16 cellular contexts compared by ENCODE assay signal in the genomic region with DNA sequence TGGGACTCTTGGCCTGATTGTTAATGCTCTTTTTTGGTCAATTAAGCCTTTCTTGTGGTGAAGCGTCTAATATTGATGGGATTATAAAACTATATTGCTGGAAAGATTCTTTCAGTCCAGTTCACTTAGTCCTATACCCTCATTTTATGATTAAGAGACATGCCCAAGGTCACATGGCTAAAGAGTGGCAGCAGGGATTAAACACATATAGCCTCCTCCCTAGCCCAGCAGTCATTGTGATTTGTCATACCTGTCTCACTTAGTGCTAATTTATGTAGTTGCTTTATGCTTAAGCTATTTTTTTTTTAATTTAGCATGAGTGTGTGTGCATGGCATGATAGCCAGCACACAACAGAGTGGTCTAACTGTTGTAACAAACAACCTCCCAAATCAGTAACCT. TPM values are rescaled to one million over a fixed set of nuclear protein-coding genes. Genes with fewer than 3 reads are reported as not detected.
A peak's percentile ranks its signal among the peaks of the same experiment; 100 is the strongest.
DNase-seq lines count a peak whose midpoint lies in the region; ATAC-seq and TF ChIP-seq lines count a peak whose summit lies in the region.
"Had no signal": no experiment of that assay in that cellular context is flagged by ENCODE, and none has a peak within 500 bp of the region (broad histone marks: within the 10 kb centered on the region; RNA-seq: fewer than 3 reads in every experiment).

No MANE protein-coding gene starts in this region.

- DNase-seq in activated naive CD4-positive, alpha-beta T cell treated with anti-CD3 and anti-CD28 coated beads, Interleukin-2, amount 50 U/mL, for 72 hours (ENCODE audit: low spot score in 2 of 2), result no peak
- no peak for DNase-seq in activated naive CD4-positive, alpha-beta T cell (lab: John Stamatoyannopoulos, UW)
- peak; percentile 65 for DNase-seq in epithelial cell of esophagus (ENCODE audit: low read depth)
- no peak for DNase-seq in stimulated activated effector memory CD8-positive, alpha-beta T cell treated with anti-CD3 and anti-CD28 coated beads, Interleukin-12 subunit alpha, Interleukin-12 subunit beta, amount 100 ng/mL, for 72 hours (ENCODE audit: low spot score in 2 of 2)
- no peak for DNase-seq in SW 1271 (lab: John Stamatoyannopoulos, UW)
- no peak for DNase-seq in SKM-1 treated with dmso at 0.1 percent for 144 hours (lab: John Stamatoyannopoulos, UW; ENCODE audit: unreplicated experiment)
- DNase-seq: COR-L47, DMS53, NCI-H1436, NCI-H2029, NCI-H748 treated with DMSO at 0.1 percent for 48 hours had no signal

- peaks cover 25% of the 10 kb centered on the region for H3K4me1 Mint-ChIP-seq in stimulated activated effector memory CD8-positive, alpha-beta T cell treated with anti-CD3 and anti-CD28 coated beads, Interleukin-12 subunit alpha, Interleukin-12 subunit beta, amount 100 ng/mL, for 72 hours

- peaks cover 30 to 48% of the 10 kb centered on the region in 2 donors for H3K36me3 Mint-ChIP-seq in activated naive CD4-positive, alpha-beta T cell treated with anti-CD3 and anti-CD28 coated beads, Interleukin-2, amount 50 U/mL, for 72 hours
- H3K36me3 Mint-ChIP-seq in stimulated activated effector memory CD8-positive, alpha-beta T cell treated with anti-CD3 and anti-CD28 coated beads, Interleukin-12 subunit alpha, Interleukin-12 subunit beta, amount 100 ng/mL, for 72 hours, result no peaks in the 10 kb centered on the region

- peak; percentile 40 to 48 for ATAC-seq in activated naive CD4-positive, alpha-beta T cell treated with anti-CD3 and anti-CD28 coated beads, Interleukin-2, amount 50 U/mL, for 72 hours
- peak; percentile 56 for ATAC-seq in SK-N-SH treated with all-trans-retinoic acid at 6 μM for 48 hours
- peak; percentile 54 for ATAC-seq in stimulated activated effector memory CD8-positive, alpha-beta T cell treated with anti-CD3 and anti-CD28 coated beads, Interleukin-12 subunit alpha, Interleukin-12 subunit beta, amount 100 ng/mL, for 72 hours
- ATAC-seq: K562, PC-3 had no signal

- no peak for TF ChIP-seq CTCF in epithelial cell of esophagus (IDR thresholded peaks at IDR 0.05; ENCODE audit: insufficient read depth, low read depth, low read length, missing control alignments)

- H3K9me3 Mint-ChIP-seq in activated naive CD4-positive, alpha-beta T cell treated with anti-CD3 and anti-CD28 coated beads, Interleukin-2, amount 50 U/mL, for 72 hours, result no peaks in the 10 kb centered on the region
- H3K9me3 Mint-ChIP-seq in stimulated activated effector memory CD8-positive, alpha-beta T cell treated with anti-CD3 and anti-CD28 coated beads, Interleukin-12 subunit alpha, Interleukin-12 subunit beta, amount 100 ng/mL, for 72 hours, result no peaks in the 10 kb centered on the region
- H3K9me3 Mint-ChIP-seq: HFFc6 had no signal

- H3K4me3 Mint-ChIP-seq in stimulated activated effector memory CD8-positive, alpha-beta T cell treated with anti-CD3 and anti-CD28 coated beads, Interleukin-12 subunit alpha, Interleukin-12 subunit beta, amount 100 ng/mL, for 72 hours, result no peak overlapping the region
- H3K4me3 Mint-ChIP-seq: CD14-positive monocyte, HFFc6 had no signal

- H3K4me3 ChIP-seq in epithelial cell of esophagus (ENCODE audit: low read length), result no peak overlapping the region
- H3K4me3 ChIP-seq: K562 had no signal

- H3K27ac Mint-ChIP-seq in activated naive CD4-positive, alpha-beta T cell treated with anti-CD3 and anti-CD28 coated beads, Interleukin-2, amount 50 U/mL, for 72 hours, result no peak overlapping the region
- no peak overlapping the region for H3K27ac Mint-ChIP-seq in stimulated activated effector memory CD8-positive, alpha-beta T cell treated with anti-CD3 and anti-CD28 coated beads, Interleukin-12 subunit alpha, Interleukin-12 subunit beta, amount 100 ng/mL, for 72 hours

TF ChIP-seq in SK-N-SH treated with all-trans-retinoic acid at 6 μM for 48 hours, 23 proteins besides CTCF, POLR2A, EP300 and RAD21:
- TF ChIP-seq ZNF565 (CRISPR knock-in tag; conservative IDR thresholded peaks at IDR 0.05; ENCODE audit: low read depth) (no peak), PPARA (CRISPR knock-in tag; IDR thresholded peaks at IDR 0.05; ENCODE audit: borderline replicate concordance) (no peak)

RNA-seq across cellular contexts. Expression of gene PARP14, which starts 9.5 kb away (rescaled TPM):
- 10 to 100 TPM; 56.0 to 69.3 TPM for total RNA-seq in activated naive CD4-positive, alpha-beta T cell treated with anti-CD3 and anti-CD28 coated beads, Interleukin-2, amount 50 U/mL, for 72 hours
